ENCODE assay signal across 9 cellular contexts in genomic region chr2:85266424-85267041, GRCh38.
DNase-seq lines count a peak whose midpoint lies in the region; ATAC-seq and TF ChIP-seq lines count a peak whose summit lies in the region.
"Had no signal": no experiment of that assay in that cellular context is flagged by ENCODE, and none has a peak within 500 bp of the region (broad histone marks: within the 10 kb centered on the region; RNA-seq: fewer than 3 reads in every experiment).

No MANE protein-coding gene starts in this region.

- H3K27me3 Mint-ChIP-seq in Caco-2 (ENCODE audit: insufficient read depth, unreplicated experiment) = no peaks in the 10 kb centered on the region
- peaks cover 22 to 30% of the 10 kb centered on the region in 2 donors for H3K27me3 Mint-ChIP-seq in natural killer cell (ENCODE audit: low read depth in 2 of 2)

- ATAC-seq in GM21390 (IDR thresholded peaks at IDR 0.05; ENCODE audit: unreplicated experiment) (peak; percentile 64), natural killer cell (peak; percentile 68 to 82 (median 73)), HG02623 (IDR thresholded peaks at IDR 0.05; ENCODE audit: unreplicated experiment) (no peak)
- ATAC-seq in stimulated activated naive CD8-positive, alpha-beta T cell treated with anti-CD3 and anti-CD28 coated beads, Interleukin-15, Interleukin-2, amounts not matched to agents 100 U/mL and 50 U/mL, for 24 hours = peak; percentile 65

- peak; percentile 87 to 96 for TF ChIP-seq CTCF in Caco-2 (IDR thresholded peaks at IDR 0.05; ENCODE audit: insufficient read depth in 1 of 2, low read depth in 1 of 2, low read length in 1 of 2, severe bottlenecking in 1 of 2, unreplicated experiment in 1 of 2)
- TF ChIP-seq CTCF in epithelial cell of esophagus (IDR thresholded peaks at IDR 0.05; ENCODE audit: insufficient read depth, low read depth, low read length, missing control alignments) = peak; percentile 92
- peak; percentile 96 for TF ChIP-seq CTCF in natural killer cell (IDR thresholded peaks at IDR 0.05)

- no peaks in the 10 kb centered on the region for H3K27me3 ChIP-seq in Caco-2 (replicated peaks; ENCODE audit: control insufficient read depth, insufficient read depth, low read length)

- H3K27ac Mint-ChIP-seq in Caco-2 (ENCODE audit: unreplicated experiment) (no peak overlapping the region), natural killer cell (no peak overlapping the region)
- H3K27ac Mint-ChIP-seq: T-helper 1 cell treated with Interleukin-12 subunit alpha and Interleukin-12 subunit beta and Interleukin-4 antibody, amounts not matched to agents 30 μg/mL and 1 μg/mL, for 36 hours had no signal

- H3K4me1 ChIP-seq in Caco-2 = peaks cover 55% of the 10 kb centered on the region

- no peaks in the 10 kb centered on the region for H3K9me3 ChIP-seq in Caco-2

- peaks cover 18% of the 10 kb centered on the region for H3K36me3 Mint-ChIP-seq in Caco-2 (ENCODE audit: insufficient read depth, unreplicated experiment)
- no peaks in the 10 kb centered on the region for H3K36me3 Mint-ChIP-seq in natural killer cell

- CTCF ChIA-PET in Caco-2 (lab: Charles Lee) = interaction anchor here (0.7 to 1.7 kb wide), 12 partner anchors 11 to 340 kb away, joined by 3 to 11 read pairs (median 4); partner anchors contain the start of gene TCF7L1

- H3K9me3 Mint-ChIP-seq in Caco-2 (ENCODE audit: unreplicated experiment) = no peaks in the 10 kb centered on the region
- no peaks in the 10 kb centered on the region for H3K9me3 Mint-ChIP-seq in natural killer cell
- H3K9me3 Mint-ChIP-seq: T-helper 1 cell treated with Interleukin-12 subunit alpha and Interleukin-12 subunit beta and Interleukin-4 antibody, amounts not matched to agents 30 μg/mL and 1 μg/mL, for 36 hours had no signal

- H3K4me3 Mint-ChIP-seq in Caco-2 (ENCODE audit: unreplicated experiment) (no peak overlapping the region), natural killer cell (no peak overlapping the region)
- H3K4me3 Mint-ChIP-seq: T-helper 1 cell treated with Interleukin-12 subunit alpha and Interleukin-12 subunit beta and Interleukin-4 antibody, amounts not matched to agents 30 μg/mL and 1 μg/mL, for 36 hours had no signal

- H3K4me3 ChIP-seq in Caco-2 (ENCODE audit: low read depth, low read length) = no peak overlapping the region
- H3K4me3 ChIP-seq in epithelial cell of esophagus (ENCODE audit: low read length) = no peak overlapping the region

- intact Hi-C loops in Caco-2 (cut with micrococcal nuclease; ENCODE audit: unreplicated experiment) = loop anchor here (1.0 kb wide), 1 partner anchor 19 kb away; no protein-coding TSS in a partner anchor
- intact Hi-C loops in natural killer cell (cut with micrococcal nuclease) = loop anchor here (1.0 kb wide), 2 partner anchors 19 to 32 kb away; no protein-coding TSS in a partner anchor

- no TSS peak for BruUV-seq in Caco-2 (replicated peaks; lab: Mats Ljungman, UMichigan)

- H3K4me1 Mint-ChIP-seq in Caco-2 (ENCODE audit: low read depth, unreplicated experiment) = peaks cover 55% of the 10 kb centered on the region
- no peaks in the 10 kb centered on the region for H3K4me1 Mint-ChIP-seq in natural killer cell

- POLR2A ChIA-PET in Caco-2 (lab: Charles Lee) = no interaction called here

- H3K36me3 ChIP-seq in Caco-2 (ENCODE audit: control insufficient read depth, insufficient read depth, low read length) = no peaks in the 10 kb centered on the region

- DNase-seq in Caco-2 (peak; percentile 79 to 85), NCI-H146 (lab: John Stamatoyannopoulos, UW) (peak; percentile 79), epithelial cell of esophagus (ENCODE audit: low read depth) (peak; percentile 70), natural killer cell (peak; percentile 66)
- peak; percentile 30 to 31 for DNase-seq in activated CD8-positive, alpha-beta memory T cell treated with anti-CD3 and anti-CD28 coated beads for 4 hours (ENCODE audit: low read depth in 2 of 2)
- DNase-seq in stimulated activated naive CD8-positive, alpha-beta T cell treated with anti-CD3 and anti-CD28 coated beads, Interleukin-15, Interleukin-2, amounts not matched to agents 100 U/mL and 50 U/mL, for 24 hours = peak; percentile 87

Comparison
In these comparisons a context has a peak if more than half of its experiments do, and no peak if none do; other contexts are left out.
1. DNase-seq: peak in every context shown above with its lines; median percentile 87 in stimulated activated naive CD8-positive, alpha-beta T cell treated with anti-CD3 and anti-CD28 coated beads, Interleukin-15, Interleukin-2, amounts not matched to agents 100 U/mL and 50 U/mL, for 24 hours; 82 in Caco-2; 79 in NCI-H146; 70 in epithelial cell of esophagus; 66 in natural killer cell; 30 in activated CD8-positive, alpha-beta memory T cell treated with anti-CD3 and anti-CD28 coated beads for 4 hours.